1 cellular context compared by ENCODE assay signal in genomic region chr1:202786804-202787203, GRCh38.
TF ChIP-seq lines count a peak whose summit lies in the region.

No MANE protein-coding gene starts in this region.

TF ChIP-seq in IMR-90, 13 proteins besides CTCF, POLR2A, EP300 and RAD21:
- TF ChIP-seq MAFK (IDR thresholded peaks at IDR 0.05; ENCODE audit: low read depth, low read length) (no peak), MAZ (IDR thresholded peaks at IDR 0.05; ENCODE audit: borderline replicate concordance, low read depth, low read length) (no peak), BHLHE40 (IDR thresholded peaks at IDR 0.05; ENCODE audit: low read depth, low read length) (no peak), USF2 (IDR thresholded peaks at IDR 0.05; ENCODE audit: low read depth, low read length) (no peak), SMC3 (IDR thresholded peaks at IDR 0.05; ENCODE audit: low read depth, low read length) (no peak), RFX5 (IDR thresholded peaks at IDR 0.05; ENCODE audit: low read depth, low read length) (no peak), FOS (IDR thresholded peaks at IDR 0.05; ENCODE audit: low read depth, low read length) (no peak), CEBPB (IDR thresholded peaks at IDR 0.05; ENCODE audit: low read depth, low read length) (no peak)
- TF ChIP-seq, protein P1, sequence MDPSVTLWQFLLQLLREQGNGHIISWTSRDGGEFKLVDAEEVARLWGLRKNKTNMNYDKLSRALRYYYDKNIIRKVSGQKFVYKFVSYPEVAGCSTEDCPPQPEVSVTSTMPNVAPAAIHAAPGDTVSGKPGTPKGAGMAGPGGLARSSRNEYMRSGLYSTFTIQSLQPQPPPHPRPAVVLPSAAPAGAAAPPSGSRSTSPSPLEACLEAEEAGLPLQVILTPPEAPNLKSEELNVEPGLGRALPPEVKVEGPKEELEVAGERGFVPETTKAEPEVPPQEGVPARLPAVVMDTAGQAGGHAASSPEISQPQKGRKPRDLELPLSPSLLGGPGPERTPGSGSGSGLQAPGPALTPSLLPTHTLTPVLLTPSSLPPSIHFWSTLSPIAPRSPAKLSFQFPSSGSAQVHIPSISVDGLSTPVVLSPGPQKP (IDR thresholded peaks at IDR 0.05; ENCODE audit: borderline replicate concordance, low read depth, low read length): no peak
